In genomic region chr21:25734654-25735220, GRCh38 we compare ENCODE assay signal across 1 cellular context.
A peak's percentile ranks its signal among the peaks of the same experiment; 100 is the strongest.
TF ChIP-seq lines count a peak whose summit lies in the region.

Gene ATP5PF, minus strand, starts transcription at chr21:25734904. Its CDS starts 5,110 bp downstream, at chr21:25729794.
Gene GABPA, plus strand, starts transcription at chr21:25734972. Its CDS starts 6,627 bp downstream, at chr21:25741599.

TF ChIP-seq in K562, 482 proteins besides CTCF, POLR2A, EP300 and RAD21 (continued from another document and continues in another):
- TF ChIP-seq MLLT1 (IDR thresholded peaks at IDR 0.05) (peak in 1 of 2 experiments; percentile 36; a peak in 2 of 4 replicates), KDM4B (IDR thresholded peaks at IDR 0.05; ENCODE audit: borderline replicate concordance in 2 of 2, low read depth in 1 of 2) (peak in 1 of 2 experiments; percentile 99; a peak in 2 of 4 replicates), AFF4 (CRISPR knock-in tag; IDR thresholded peaks at IDR 0.05) (peak; percentile 68; the same call in 1 of the 2 replicates), RBBP5 (IDR thresholded peaks at IDR 0.05; ENCODE audit: borderline replicate concordance, insufficient read depth, low read length, poor library complexity, severe bottlenecking) (peak; percentile 81), MAZ (CRISPR knock-in tag; conservative IDR thresholded peaks at IDR 0.05 in 1 of 2, IDR thresholded peaks at IDR 0.05 in 1 of 2) (peak in 1 of 2 experiments; percentile 34; a peak in 2 of 4 replicates), RREB1 (CRISPR knock-in tag; IDR thresholded peaks at IDR 0.05) (no peak), THAP12 (CRISPR knock-in tag; IDR thresholded peaks at IDR 0.05) (peak; percentile 78), TGIF2 (CRISPR knock-in tag; IDR thresholded peaks at IDR 0.05) (no peak), SMAD3 (CRISPR knock-in tag; conservative IDR thresholded peaks at IDR 0.05) (0 out of 2 replicates have a peak, but pooled peaks have one; percentile 3), CEBPB (tag; IDR thresholded peaks at IDR 0.05) (no peak), ZBTB2 (IDR thresholded peaks at IDR 0.05) (peak; percentile 87), ZBTB43 (CRISPR knock-in tag; IDR thresholded peaks at IDR 0.05) (0 out of 2 replicates have a peak, but pooled peaks have one; percentile 12), CBX5 (IDR thresholded peaks at IDR 0.05; ENCODE audit: borderline replicate concordance, low read depth) (peak; percentile 77), ELK1 (CRISPR knock-in tag; IDR thresholded peaks at IDR 0.05) (no peak), FOXM1 (IDR thresholded peaks at IDR 0.05; ENCODE audit: low read depth) (no peak), FOXM1 (CRISPR knock-in tag; IDR thresholded peaks at IDR 0.05; ENCODE audit: low read depth) (peak; percentile 17; the same call in 1 of the 2 replicates), EHMT2 (IDR thresholded peaks at IDR 0.05) (peak; percentile 76; the same call in 1 of the 2 replicates), NCOA2 (IDR thresholded peaks at IDR 0.05; ENCODE audit: partially characterized antibody in 2 of 2) (no peak), MECOM (CRISPR knock-in tag; IDR thresholded peaks at IDR 0.05) (no peak), MEF2A (IDR thresholded peaks at IDR 0.05; ENCODE audit: control insufficient read depth, low read depth, low read length) (peak; percentile 39; the same call in 1 of the 2 replicates), CREM (IDR thresholded peaks at IDR 0.05; ENCODE audit: low read depth) (peak; percentile 93), KDM2B (CRISPR knock-in tag; IDR thresholded peaks at IDR 0.05) (no peak), CREB3L1 (IDR thresholded peaks at IDR 0.05; ENCODE audit: borderline replicate concordance, low read depth) (no peak; the same call in 1 of the 2 replicates), SMAD4 (CRISPR knock-in tag; conservative IDR thresholded peaks at IDR 0.05) (peak; percentile 82), OTX1 (CRISPR knock-in tag; IDR thresholded peaks at IDR 0.05) (0 out of 2 replicates have a peak, but pooled peaks have one; percentile 6), LEF1 (IDR thresholded peaks at IDR 0.05) (no peak), PREB (CRISPR knock-in tag; IDR thresholded peaks at IDR 0.05) (no peak), ZBTB1 (CRISPR knock-in tag; IDR thresholded peaks at IDR 0.05; ENCODE audit: borderline replicate concordance, low read depth) (0 out of 2 replicates have a peak, but pooled peaks have one; percentile 18), ZEB2 (IDR thresholded peaks at IDR 0.05) (peak; percentile 91), RBFOX2 (IDR thresholded peaks at IDR 0.05; ENCODE audit: low read depth, low read length) (peak; percentile 93), TBP (optimal IDR thresholded peaks at IDR 0.05; ENCODE audit: low read depth, low read length) (peak; percentile 78), ZBED1 (IDR thresholded peaks at IDR 0.05) (peak; percentile 39; the same call in 1 of the 2 replicates), TAF7 (tag; IDR thresholded peaks at IDR 0.05) (peak; percentile 72), NCOA1 (IDR thresholded peaks at IDR 0.05; ENCODE audit: low read depth) (peak; percentile 97), PHB (CRISPR knock-in tag; IDR thresholded peaks at IDR 0.05) (peak; percentile 29; the same call in 1 of the 2 replicates), NRF1 (conservative IDR thresholded peaks at IDR 0.05 in 1 of 2, IDR thresholded peaks at IDR 0.05 in 1 of 2) (peak; percentile 91 to 92), SMARCC2 (IDR thresholded peaks at IDR 0.05; ENCODE audit: low read depth) (no peak), NFRKB (IDR thresholded peaks at IDR 0.05; ENCODE audit: low read depth) (peak; percentile 99), ZNF239 (CRISPR knock-in tag; IDR thresholded peaks at IDR 0.05) (0 out of 2 replicates have a peak, but pooled peaks have one; percentile 11)
